10 cellular contexts compared by ENCODE assay signal in genomic region chr1:158898722-158899121, GRCh38. TPM values are rescaled to one million over a fixed set of nuclear protein-coding genes. Genes with fewer than 3 reads are reported as not detected.
"Had no signal": no experiment of that assay in that cellular context is flagged by ENCODE, and none has a peak within 500 bp of the region (broad histone marks: within the 10 kb centered on the region; RNA-seq: fewer than 3 reads in every experiment).

No MANE protein-coding gene starts in this region.

- H2AFZ ChIP-seq: GM23248 had no signal

- ATAC-seq: HCT116, K562 had no signal

- H3K9ac ChIP-seq: GM23248 had no signal

- H3K4me1 ChIP-seq: HAP-1 had no signal

- FAIRE-seq: HTR-8/SVneo, K562 had no signal

- DNase-seq: GM23248, GOT3, H7, HFFc6, IMR-90 had no signal

- H3K36me3 ChIP-seq: HAP-1 had no signal

- H3K27ac ChIP-seq: GM23248 had no signal

- H3K4me3 ChIP-seq: GM23248, HAP-1, K562 had no signal

- H3K9me3 ChIP-seq: HAP-1 had no signal

RNA-seq across cellular contexts. Expression of gene PYHIN1, which starts 32.6 kb away (rescaled TPM):
- total RNA-seq: GM23248, H7, HFFc6, HT-29, IMR-90, K562 had no signal
- polyA plus RNA-seq: GM23248, IMR-90, K562 had no signal
